10 cellular contexts compared by ENCODE assay signal in the genomic region with DNA sequence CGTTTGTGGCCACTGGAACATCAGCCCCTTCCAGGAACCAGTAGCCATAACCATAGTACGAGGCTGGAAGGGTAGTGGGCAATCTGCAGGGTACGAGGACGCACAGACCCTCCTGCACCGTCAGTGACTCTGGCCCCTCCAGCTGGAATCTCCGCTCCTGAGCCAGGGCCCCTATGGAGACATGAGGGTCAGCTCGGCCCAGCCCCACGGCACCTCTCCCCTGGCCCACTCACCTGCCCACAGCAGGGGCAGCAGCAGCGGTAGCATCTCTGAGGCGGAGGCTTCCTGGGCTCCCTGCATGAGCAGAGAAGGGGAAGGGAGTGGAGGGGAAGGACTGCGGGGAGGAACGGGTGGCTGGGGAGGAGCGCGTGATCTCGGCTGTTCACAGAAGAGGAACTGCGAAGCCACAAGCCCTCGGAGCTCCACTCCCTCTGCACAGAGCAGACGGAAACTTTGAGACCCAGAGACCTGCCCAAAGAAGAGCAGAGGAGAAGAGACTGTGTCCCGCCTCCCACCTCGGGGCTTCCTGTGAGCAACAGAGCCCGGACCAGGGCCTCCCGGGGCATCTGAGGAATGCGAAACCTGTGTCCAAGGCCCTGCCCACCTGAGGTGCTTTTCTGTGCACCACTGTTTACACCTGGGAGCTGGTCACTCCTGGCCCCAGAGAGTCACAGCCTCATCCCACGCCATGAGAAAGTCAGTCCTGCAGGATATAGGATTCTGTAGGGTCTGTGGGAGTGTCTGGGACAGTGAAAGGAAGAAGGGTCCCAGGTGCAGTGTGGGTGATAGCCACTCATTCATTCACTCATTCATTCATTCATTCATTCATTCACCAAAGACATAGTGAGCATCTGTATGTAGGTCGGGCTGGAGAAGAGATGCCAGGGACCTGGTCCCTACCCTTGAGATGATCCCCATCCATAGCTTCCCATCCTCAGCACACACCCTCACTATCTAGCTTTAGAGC. TPM values are rescaled to one million over a fixed set of nuclear protein-coding genes. Genes with fewer than 3 reads are reported as not detected.
A peak's percentile ranks its signal among the peaks of the same experiment; 100 is the strongest.
DNase-seq lines count a peak whose midpoint lies in the region; ATAC-seq, FAIRE-seq and TF ChIP-seq lines count a peak whose summit lies in the region.
"Had no signal": no experiment of that assay in that cellular context is flagged by ENCODE, and none has a peak within 500 bp of the region (broad histone marks: within the 10 kb centered on the region; RNA-seq: fewer than 3 reads in every experiment).

A gene (minus strand): TSS at position 322 of the 967 bp plus-strand sequence. CDS start 22 bp downstream, at position 300.

- 33 to 44% (median 39%) methylated on average over 21 to 25 of the region's 25 CpGs for WGBS in psoas muscle, 3 donors

- H3K4me1 Mint-ChIP-seq in glutamatergic neuron (ENCODE audit: low read depth, unreplicated experiment) = no peaks in the 10 kb centered on the region

- H3K27me3 ChIP-seq in bronchial epithelial cell (ENCODE audit: control insufficient read depth, insufficient read depth, low read length) (no peaks in the 10 kb centered on the region), psoas muscle (ENCODE audit: insufficient read depth in 3 of 3, low read length in 2 of 3) (peaks cover 0 to 2% (median 0%) of the 10 kb centered on the region in 3 donors)

- H3K36me3 ChIP-seq in bronchial epithelial cell (ENCODE audit: control insufficient read depth, insufficient read depth, low read length) = no peaks in the 10 kb centered on the region
- H3K36me3 ChIP-seq in psoas muscle (ENCODE audit: insufficient read depth in 1 of 2, low read depth in 1 of 2) = no peaks in the 10 kb centered on the region

- H3K36me3 Mint-ChIP-seq in glutamatergic neuron (ENCODE audit: unreplicated experiment) = no peaks in the 10 kb centered on the region

- peak; percentile 61 for DNase-seq in NK-92 treated with Interleukin-12 subunit alpha and Interleukin-12 subunit beta, amount 100 ng/mL, for 24 hours (lab: John Stamatoyannopoulos, UW)
- no peak for DNase-seq in NK-92 (lab: John Stamatoyannopoulos, UW; ENCODE audit: unreplicated experiment)
- DNase-seq in bronchial epithelial cell (ENCODE audit: low read depth) = no peak
- DNase-seq in psoas muscle = peak; percentile 41 to 67
- no peak for DNase-seq in hepatic stellate cell (ENCODE audit: low spot score)
- DNase-seq in glutamatergic neuron = no peak
- no peak for DNase-seq in HTR-8/SVneo (ENCODE audit: insufficient read length, low spot score)
- DNase-seq: activated effector memory CD4-positive, alpha-beta T cell treated with anti-CD3 and anti-CD28 coated beads, Interleukin-2, amount 50 U/mL, for 16 hours had no signal

- no peak within 1 kb of the TSS for H3K27ac ChIP-seq in psoas muscle
- H3K27ac ChIP-seq: 22Rv1 had no signal

- no peaks in the 10 kb centered on the region for H3K9me3 ChIP-seq in psoas muscle

- no peak within 1 kb of the TSS for H3K27ac Mint-ChIP-seq in glutamatergic neuron (ENCODE audit: unreplicated experiment)

- ATAC-seq in HG03175 (IDR thresholded peaks at IDR 0.05; ENCODE audit: unreplicated experiment) (peak; percentile 72), psoas muscle (peak in 1 of 4 donors; percentile 40)

- H3K9me3 Mint-ChIP-seq in glutamatergic neuron (ENCODE audit: unreplicated experiment) = peaks cover 3% of the 10 kb centered on the region

- intact Hi-C loops in psoas muscle (cut with DNase I) = no loop called here

- no peaks in the 10 kb centered on the region for H3K4me1 ChIP-seq in psoas muscle

- H3K4me3 ChIP-seq in bronchial epithelial cell (ENCODE audit: low read depth, low read length) = no peak within 1 kb of the TSS
- no peak within 1 kb of the TSS for H3K4me3 ChIP-seq in psoas muscle

- peaks cover 2% of the 10 kb centered on the region for H3K27me3 Mint-ChIP-seq in glutamatergic neuron (ENCODE audit: unreplicated experiment)

- H3K4me3 Mint-ChIP-seq in glutamatergic neuron (ENCODE audit: unreplicated experiment) = no peak within 1 kb of the TSS

- FAIRE-seq in bronchial epithelial cell (lab: Jason Lieb, UNC) (peak; percentile 7), HTR-8/SVneo (lab: Jason Lieb, UNC) (no peak)

- TF ChIP-seq CTCF in bronchial epithelial cell (IDR thresholded peaks at IDR 0.05; ENCODE audit: insufficient read depth, low read length, severe bottlenecking) (no peak), psoas muscle (IDR thresholded peaks at IDR 0.05) (no peak), glutamatergic neuron (IDR thresholded peaks at IDR 0.05; ENCODE audit: partially characterized antibody, unreplicated experiment) (no peak)

RNA-seq across cellular contexts. Expression of the gene that starts here (rescaled TPM):
- total RNA-seq in bronchial epithelial cell = not detected in 2 replicates
- under 1 TPM; 0.20 to 0.40 (median 0.27) TPM for total RNA-seq in psoas muscle
- under 1 TPM in 1 of 3 donors, not detected in 2; 0.03 TPM for polyA plus RNA-seq in psoas muscle
- not detected for total RNA-seq in glutamatergic neuron (ENCODE audit: unreplicated experiment)

Comparison
In these comparisons a context has a peak if more than half of its experiments do, and no peak if none do; other contexts are left out.
1. Peak in DNase-seq in psoas muscle; RNA of the gene not detected or under 1 TPM.